In genomic region chr20:36010745-36011326, GRCh38 we compare ENCODE assay signal across 24 cellular contexts.
"Had no signal": no experiment of that assay in that cellular context is flagged by ENCODE, and none has a peak within 500 bp of the region (broad histone marks: within the 10 kb centered on the region; RNA-seq: fewer than 3 reads in every experiment).

No MANE protein-coding gene starts in this region.

- H3K9me3 ChIP-seq: esophagus muscularis mucosa, sigmoid colon, testis, vagina had no signal

- H3K4me3 Mint-ChIP-seq: activated CD4-positive, alpha-beta T cell treated with anti-CD3 and anti-CD28 coated beads, Interleukin-2, amount 10 ng/mL, durations not matched to agents 24 days and 14 days; activated CD8-positive, alpha-beta memory T cell treated with anti-CD3 and anti-CD28 coated beads, Interleukin-2, amount 10 ng/mL, durations not matched to agents 7 days and 5 days; activated CD8-positive, alpha-beta T cell treated with anti-CD3 and anti-CD28 coated beads for 36 hours; nephron; T-helper 1 cell treated with Interleukin-12 subunit alpha and Interleukin-12 subunit beta and Interleukin-4 antibody, amounts not matched to agents 30 μg/mL and 1 μg/mL, for 36 hours; type B pancreatic cell had no signal

- H3K4me3 ChIP-seq: esophagus muscularis mucosa, sigmoid colon, testis, vagina had no signal

- H3K27me3 Mint-ChIP-seq: activated CD8-positive, alpha-beta memory T cell treated with anti-CD3 and anti-CD28 coated beads, Interleukin-2, amount 10 ng/mL, durations not matched to agents 7 days and 5 days; activated CD8-positive, alpha-beta T cell treated with anti-CD3 and anti-CD28 coated beads for 36 hours; brain; type B pancreatic cell had no signal

- DNase-seq: activated CD4-positive, alpha-beta T cell treated with anti-CD3 and anti-CD28 coated beads, Interleukin-2, amount 10 ng/mL, durations not matched to agents 24 days and 14 days; activated CD8-positive, alpha-beta memory T cell treated with anti-CD3 and anti-CD28 coated beads, Interleukin-2, amount 10 ng/mL, durations not matched to agents 7 days and 5 days; activated CD8-positive, alpha-beta T cell treated with anti-CD3 and anti-CD28 coated beads for 36 hours; activated gamma-delta T cell treated with Interleukin-2 at 50 U/mL for 16 hours; activated T-cell treated with anti-CD3 and anti-CD28 coated beads for 4 hours; aorta; central memory CD4-positive, alpha-beta T cell; effector memory CD4-positive, alpha-beta T cell; hypothalamus; islet precursor cell; left cardiac atrium; occipital lobe; sigmoid colon; stimulated activated CD4-positive, alpha-beta T cell treated with anti-CD3 and anti-CD28 coated beads, Interleukin-4, amount 100 ng/mL, for 1 hour; stimulated activated naive CD4-positive, alpha-beta T cell; testis had no signal

- H3K27ac Mint-ChIP-seq: activated CD4-positive, alpha-beta T cell treated with anti-CD3 and anti-CD28 coated beads, Interleukin-2, amount 10 ng/mL, durations not matched to agents 24 days and 14 days; activated CD8-positive, alpha-beta memory T cell treated with anti-CD3 and anti-CD28 coated beads, Interleukin-2, amount 10 ng/mL, durations not matched to agents 7 days and 5 days; activated CD8-positive, alpha-beta T cell treated with anti-CD3 and anti-CD28 coated beads for 36 hours; activated naive CD4-positive, alpha-beta T cell treated with anti-CD3 and anti-CD28 coated beads, Interleukin-2, amount 50 U/mL, for 72 hours; nephron; T-helper 1 cell treated with Interleukin-12 subunit alpha and Interleukin-12 subunit beta and Interleukin-4 antibody, amounts not matched to agents 30 μg/mL and 1 μg/mL, for 36 hours; type B pancreatic cell had no signal

- H3K4me1 ChIP-seq: esophagus muscularis mucosa, sigmoid colon, testis, vagina had no signal

- H3K27me3 ChIP-seq: esophagus muscularis mucosa, sigmoid colon, testis, vagina had no signal

- H3K4me1 Mint-ChIP-seq: activated CD4-positive, alpha-beta T cell treated with anti-CD3 and anti-CD28 coated beads, Interleukin-2, amount 10 ng/mL, durations not matched to agents 24 days and 14 days; activated CD8-positive, alpha-beta memory T cell treated with anti-CD3 and anti-CD28 coated beads, Interleukin-2, amount 10 ng/mL, durations not matched to agents 7 days and 5 days; brain; nephron had no signal

- H3K36me3 ChIP-seq: esophagus muscularis mucosa, sigmoid colon, vagina had no signal

- H3K36me3 Mint-ChIP-seq: activated CD8-positive, alpha-beta memory T cell treated with anti-CD3 and anti-CD28 coated beads, Interleukin-2, amount 10 ng/mL, durations not matched to agents 7 days and 5 days; activated naive CD4-positive, alpha-beta T cell treated with anti-CD3 and anti-CD28 coated beads, Interleukin-2, amount 50 U/mL, for 72 hours; brain; type B pancreatic cell had no signal

- H3K27ac ChIP-seq: esophagus muscularis mucosa, sigmoid colon, testis, vagina had no signal

- H3K9me3 Mint-ChIP-seq: activated CD4-positive, alpha-beta T cell treated with anti-CD3 and anti-CD28 coated beads, Interleukin-2, amount 10 ng/mL, durations not matched to agents 24 days and 14 days; activated CD8-positive, alpha-beta T cell treated with anti-CD3 and anti-CD28 coated beads for 36 hours; activated naive CD4-positive, alpha-beta T cell treated with anti-CD3 and anti-CD28 coated beads, Interleukin-2, amount 50 U/mL, for 72 hours; brain; nephron; T-helper 1 cell treated with Interleukin-12 subunit alpha and Interleukin-12 subunit beta and Interleukin-4 antibody, amounts not matched to agents 30 μg/mL and 1 μg/mL, for 36 hours; type B pancreatic cell had no signal

- FAIRE-seq: frontal cortex had no signal

- ATAC-seq: activated CD8-positive, alpha-beta memory T cell treated with anti-CD3 and anti-CD28 coated beads, Interleukin-2, amount 10 ng/mL, durations not matched to agents 7 days and 5 days; activated CD8-positive, alpha-beta T cell treated with anti-CD3 and anti-CD28 coated beads for 36 hours; activated naive CD4-positive, alpha-beta T cell treated with anti-CD3 and anti-CD28 coated beads, Interleukin-2, amount 50 U/mL, for 72 hours; left cardiac atrium had no signal
